4 cellular contexts compared by ENCODE assay signal in genomic region chr20:19806276-19806675, GRCh38. TPM values are rescaled to one million over a fixed set of nuclear protein-coding genes. Genes with fewer than 3 reads are reported as not detected.
"Had no signal": no experiment of that assay in that cellular context is flagged by ENCODE, and none has a peak within 500 bp of the region (broad histone marks: within the 10 kb centered on the region; RNA-seq: fewer than 3 reads in every experiment).

No MANE protein-coding gene starts in this region.

RNA-seq across cellular contexts. Expression of gene RIN2, which starts 48.2 kb away (rescaled TPM):
- total RNA-seq: activated CD4-positive, alpha-beta T cell treated with anti-CD3 and anti-CD28 coated beads, Interleukin-2, amount 10 ng/mL, durations not matched to agents 24 days and 14 days; activated CD8-positive, alpha-beta memory T cell treated with anti-CD3 and anti-CD28 coated beads, Interleukin-2, amount 10 ng/mL, durations not matched to agents 7 days and 5 days; activated T-helper 1 cell treated with anti-CD3 and anti-CD28 coated beads, Interleukin-12 subunit alpha, Interleukin-12 subunit beta, Interleukin-2, Interleukin-4 antibody, amounts not matched to agents 30 ng/mL and 10 ng/mL and 1 ng/mL, durations not matched to agents 14 hours and 24 hours and 36 hours had no signal
- polyA plus RNA-seq: K562 had no signal
